8 cellular contexts compared by ENCODE assay signal in the genomic region with DNA sequence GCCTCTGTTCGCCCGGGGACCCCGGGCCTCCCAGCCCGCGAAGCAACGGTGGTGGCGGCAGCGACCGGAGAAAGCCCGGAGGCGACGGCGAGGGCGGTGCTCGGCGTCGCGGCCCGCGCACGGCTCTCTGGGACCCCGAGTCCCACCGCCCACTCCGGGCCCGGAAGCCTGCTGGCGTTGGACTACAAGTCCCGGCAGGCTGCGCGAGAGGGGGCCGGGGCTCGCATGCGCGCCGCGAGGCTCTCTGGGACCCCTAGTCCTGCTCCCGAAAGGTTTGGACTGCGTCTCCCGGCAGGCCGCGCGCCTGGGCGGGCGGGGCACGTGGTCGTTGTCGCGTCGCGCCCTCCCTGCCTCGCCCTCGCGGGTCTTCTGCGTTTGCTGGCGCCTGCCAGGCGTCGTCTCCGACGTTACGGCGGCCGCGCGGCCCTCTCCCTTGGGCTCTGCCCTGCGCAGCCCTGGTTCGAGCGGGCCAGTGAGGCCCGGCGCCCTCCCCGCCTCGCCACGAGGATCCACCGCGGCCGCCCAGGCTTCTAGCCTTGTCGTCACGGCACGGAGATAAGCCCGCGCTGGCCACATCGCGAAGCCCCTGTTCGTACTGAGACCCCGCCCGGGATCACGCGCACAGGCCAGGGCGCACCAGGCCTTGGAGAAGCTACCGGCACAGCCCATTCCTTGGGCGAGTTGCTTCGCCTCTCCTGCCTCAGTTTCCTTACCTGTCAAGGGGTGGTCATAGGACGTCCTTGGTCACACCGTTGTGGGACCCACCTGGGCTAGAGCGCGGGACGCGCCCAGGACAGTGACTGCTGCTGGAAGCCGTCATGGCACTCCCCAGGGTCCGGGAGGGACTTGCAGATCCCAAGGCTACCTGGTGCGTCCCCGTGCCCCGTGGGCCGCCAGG. TPM values are rescaled to one million over a fixed set of nuclear protein-coding genes. Genes with fewer than 3 reads are reported as not detected.
DNase-seq lines count a peak whose midpoint lies in the region; ATAC-seq lines count a peak whose summit lies in the region.

Gene STK25 (minus strand): TSS at position 75 of the 898 bp plus-strand sequence. CDS start 549 bp downstream, outside the sequence.

- peaks cover 0 to 6% (median 0%) of the 10 kb centered on the region in 3 donors for H3K36me3 Mint-ChIP-seq in CD8-positive, alpha-beta memory T cell

- POLR2A ChIA-PET in CD8-positive, alpha-beta memory T cell (lab: Charles Lee), result no interaction called here

- H3K4me3 Mint-ChIP-seq in CD8-positive, alpha-beta memory T cell, result peak within 1 kb of the TSS; percentile 81 to 92 (median 84)

- no peaks in the 10 kb centered on the region for H3K9me3 Mint-ChIP-seq in CD8-positive, alpha-beta memory T cell

- ATAC-seq in GM19467 (IDR thresholded peaks at IDR 0.05; ENCODE audit: unreplicated experiment), result peak; percentile 86

- peak within 1 kb of the TSS; percentile 73 for H3K27ac ChIP-seq in CD8-positive, alpha-beta memory T cell (ENCODE audit: low read depth, low read length)

- CTCF ChIA-PET in CD8-positive, alpha-beta memory T cell (lab: Charles Lee), result no interaction called here

- H3K4me3 ChIP-seq in CD8-positive, alpha-beta memory T cell (ENCODE audit: low read length), result peak within 1 kb of the TSS; percentile 80

- peaks cover 1 to 7% of the 10 kb centered on the region in 2 donors for H3K27me3 Mint-ChIP-seq in CD8-positive, alpha-beta memory T cell

- H3K4me1 ChIP-seq in CD8-positive, alpha-beta memory T cell (ENCODE audit: insufficient read depth, low read length), result peaks cover 16% of the 10 kb centered on the region

- H3K27ac Mint-ChIP-seq in CD8-positive, alpha-beta memory T cell, result peak within 1 kb of the TSS; percentile 10 to 89 (median 80)

- no peaks in the 10 kb centered on the region for H3K36me3 ChIP-seq in CD8-positive, alpha-beta memory T cell (ENCODE audit: insufficient read depth, low read length)

- no peaks in the 10 kb centered on the region for H3K9me3 ChIP-seq in CD8-positive, alpha-beta memory T cell (ENCODE audit: low read length)

- peaks cover 20 to 43% (median 23%) of the 10 kb centered on the region in 3 donors for H3K4me1 Mint-ChIP-seq in CD8-positive, alpha-beta memory T cell

- DNase-seq in CD8-positive, alpha-beta memory T cell, result peak; percentile 94 to 98 (median 97)
- peak; percentile 39 for DNase-seq in HS-27A (ENCODE audit: low read depth)
- peak; percentile 76 for DNase-seq in NK-92 (lab: John Stamatoyannopoulos, UW; ENCODE audit: unreplicated experiment)
- DNase-seq in activated CD8-positive, alpha-beta memory T cell treated with anti-CD3 and anti-CD28 coated beads for 1 hour (ENCODE audit: extremely low read depth in 1 of 2, low read depth in 1 of 2), result peak; percentile 87 to 96
- DNase-seq in effector CD4-positive, alpha-beta T cell, result peak; percentile 97
- DNase-seq in lung microvascular endothelial cell (ENCODE audit: low read depth in 2 of 2), result peak; percentile 99
- DNase-seq in stimulated activated CD4-positive, alpha-beta T cell treated with anti-CD3 and anti-CD28 coated beads, TNF-alpha, amount 100 ng/mL, for 48 hours (ENCODE audit: low read depth in 3 of 3), result peak; percentile 93 to 97 (median 96)

- H3K27me3 ChIP-seq in CD8-positive, alpha-beta memory T cell (ENCODE audit: insufficient read depth, low read length, poor library complexity, severe bottlenecking), result no peaks in the 10 kb centered on the region

RNA-seq across cellular contexts. Expression of gene STK25, which starts in this region (rescaled TPM):
- total RNA-seq in CD8-positive, alpha-beta memory T cell, result 10 to 100 TPM; 95.0 to 96.2 TPM
- polyA plus RNA-seq in CD8-positive, alpha-beta memory T cell, result 86.3 TPM
- total RNA-seq in lung microvascular endothelial cell, result 240 and 367 TPM in 2 replicates

Comparison
In these comparisons a context has a peak if more than half of its experiments do, and no peak if none do; other contexts are left out.
1. Peak in every context shown above with its lines: DNase-seq, ATAC-seq, H3K4me3 ChIP-seq and H3K27ac ChIP-seq.
2. DNase-seq: peak in every context shown above with its lines; median percentile 99 in lung microvascular endothelial cell; 97 in CD8-positive, alpha-beta memory T cell; 97 in effector CD4-positive, alpha-beta T cell; 96 in stimulated activated CD4-positive, alpha-beta T cell treated with anti-CD3 and anti-CD28 coated beads, TNF-alpha, amount 100 ng/mL, for 48 hours; 92 in activated CD8-positive, alpha-beta memory T cell treated with anti-CD3 and anti-CD28 coated beads for 1 hour; 76 in NK-92; 39 in HS-27A.